1 cellular context compared by ENCODE assay signal in genomic region chr1:182549811-182550210, GRCh38.
TF ChIP-seq lines count a peak whose summit lies in the region.

No MANE protein-coding gene starts in this region.

TF ChIP-seq in IMR-90, 13 proteins besides CTCF, POLR2A, EP300 and RAD21:
- TF ChIP-seq ELK1 (IDR thresholded peaks at IDR 0.05; ENCODE audit: borderline replicate concordance, low read depth, low read length) (no peak), MAZ (IDR thresholded peaks at IDR 0.05; ENCODE audit: borderline replicate concordance, low read depth, low read length) (no peak), SMC3 (IDR thresholded peaks at IDR 0.05; ENCODE audit: low read depth, low read length) (no peak), RCOR1 (IDR thresholded peaks at IDR 0.05; ENCODE audit: insufficient replicate concordance, low read length) (no peak), CHD1 (IDR thresholded peaks at IDR 0.05; ENCODE audit: low read depth, low read length) (no peak), MXI1 (IDR thresholded peaks at IDR 0.05; ENCODE audit: borderline replicate concordance, low read depth, low read length) (no peak), NFE2L2 (IDR thresholded peaks at IDR 0.05; ENCODE audit: low read depth, low read length) (no peak), RFX5 (IDR thresholded peaks at IDR 0.05; ENCODE audit: low read depth, low read length) (no peak), FOS (IDR thresholded peaks at IDR 0.05; ENCODE audit: low read depth, low read length) (no peak), MAFK (IDR thresholded peaks at IDR 0.05; ENCODE audit: low read depth, low read length) (no peak), BHLHE40 (IDR thresholded peaks at IDR 0.05; ENCODE audit: low read depth, low read length) (no peak), CEBPB (IDR thresholded peaks at IDR 0.05; ENCODE audit: low read depth, low read length) (no peak), USF2 (IDR thresholded peaks at IDR 0.05; ENCODE audit: low read depth, low read length) (no peak)
